Comparison of ENCODE assay signal across 9 cellular contexts in the genomic region with DNA sequence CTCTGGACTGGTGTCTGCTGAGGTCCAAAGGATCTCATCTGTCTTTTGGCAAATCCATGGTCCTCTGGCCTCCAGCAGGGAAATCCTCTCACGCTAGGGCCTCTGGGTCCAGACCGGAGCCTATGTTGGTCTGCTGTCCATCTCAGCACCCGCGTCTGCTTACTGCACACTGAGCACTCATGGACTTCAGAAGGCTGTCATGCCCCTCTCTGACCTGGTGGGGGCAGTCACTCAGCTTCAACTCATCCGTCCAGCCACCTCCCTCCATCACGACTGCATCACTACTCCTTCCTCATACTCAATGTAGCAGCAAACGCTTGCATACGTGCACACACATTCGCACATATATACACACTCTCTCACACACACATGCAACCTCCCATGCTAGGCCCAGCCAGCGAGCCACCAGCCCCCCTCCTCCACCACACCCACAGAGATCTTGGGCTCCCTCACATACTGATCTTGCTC.
DNase-seq lines count a peak whose midpoint lies in the region; FAIRE-seq and TF ChIP-seq lines count a peak whose summit lies in the region.
"Had no signal": no experiment of that assay in that cellular context is flagged by ENCODE, and none has a peak within 500 bp of the region (broad histone marks: within the 10 kb centered on the region; RNA-seq: fewer than 3 reads in every experiment).

No MANE protein-coding gene starts in this region.

- no peak overlapping the region for H3K4me2 ChIP-seq in KMS-11

- H3K27ac ChIP-seq in KMS-11 = no peak overlapping the region
- H3K27ac ChIP-seq: heart left ventricle had no signal

- no peak for TF ChIP-seq POLR2A in H54 (IDR thresholded peaks at IDR 0.05; ENCODE audit: low read depth, low read length)

- DNase-seq in activated naive CD4-positive, alpha-beta T cell treated with Interleukin-2 at 50 U/mL for 16 hours = peak; percentile 50
- no peak for DNase-seq in activated naive CD4-positive, alpha-beta T cell (lab: John Stamatoyannopoulos, UW)
- peak; percentile 73 for DNase-seq in H54 (ENCODE audit: insufficient read length, low spot score)
- DNase-seq in activated CD4-positive, alpha-beta T cell treated with anti-CD3 and anti-CD28 coated beads for 48 hours = peak; percentile 69
- DNase-seq in germinal center (ENCODE audit: low spot score) = peak; percentile 87
- DNase-seq in stimulated activated CD8-positive, alpha-beta memory T cell treated with anti-CD3 and anti-CD28 coated beads, Interleukin-15, amount 100 ng/mL, for 48 hours (ENCODE audit: low read depth in 2 of 2) = peak; percentile 10 to 20
- DNase-seq in NCI-H1048 (lab: John Stamatoyannopoulos, UW) = no peak
- DNase-seq: heart left ventricle had no signal

- H3K9ac ChIP-seq in KMS-11 = no peak overlapping the region

- no peaks in the 10 kb centered on the region for H4K20me1 ChIP-seq in KMS-11 (ENCODE audit: insufficient read depth)

- 0 out of 2 replicates have a peak, but pooled peaks have one; percentile 15 for TF ChIP-seq CTCF in KMS-11 (conservative IDR thresholded peaks at IDR 0.05; ENCODE audit: low read depth, low read length)

- H2AFZ ChIP-seq in KMS-11 (ENCODE audit: low read depth) = no peak overlapping the region

- H3K27me3 ChIP-seq in KMS-11 (ENCODE audit: insufficient read depth, low read depth) = no peaks in the 10 kb centered on the region
- H3K27me3 ChIP-seq: heart left ventricle had no signal

- no peak overlapping the region for H3K4me3 ChIP-seq in KMS-11 (IDR thresholded peaks at IDR 0.05; ENCODE audit: insufficient read depth, low read depth, low read length)
- H3K4me3 ChIP-seq: heart left ventricle had no signal

- H3K4me1 ChIP-seq in KMS-11 (ENCODE audit: low read depth, poor library complexity, severe bottlenecking) = no peaks in the 10 kb centered on the region

- H3K36me3 ChIP-seq in KMS-11 (ENCODE audit: insufficient read depth) = no peaks in the 10 kb centered on the region
- H3K36me3 ChIP-seq: heart left ventricle had no signal

- H3K79me2 ChIP-seq in KMS-11 (ENCODE audit: insufficient read depth, low read depth) = no peaks in the 10 kb centered on the region

- peak; percentile 64 for FAIRE-seq in H54 (lab: Jason Lieb, UNC)

Comparison
In these comparisons a context has a peak if more than half of its experiments do, and no peak if none do; other contexts are left out.
1. DNase-seq: peak in activated naive CD4-positive, alpha-beta T cell treated with Interleukin-2 at 50 U/mL for 16 hours (single experiment), H54 (single experiment), activated CD4-positive, alpha-beta T cell treated with anti-CD3 and anti-CD28 coated beads for 48 hours (single experiment), germinal center (single experiment) and stimulated activated CD8-positive, alpha-beta memory T cell treated with anti-CD3 and anti-CD28 coated beads, Interleukin-15, amount 100 ng/mL, for 48 hours (2 of 2); none in activated naive CD4-positive, alpha-beta T cell (0 of 4) and NCI-H1048 (single experiment).